In genomic region chr14:71331393-71331792, GRCh38 we compare ENCODE assay signal across 23 cellular contexts. TPM values are rescaled to one million over a fixed set of nuclear protein-coding genes. Genes with fewer than 3 reads are reported as not detected.
DNase-seq lines count a peak whose midpoint lies in the region; ATAC-seq and TF ChIP-seq lines count a peak whose summit lies in the region.
"Had no signal": no experiment of that assay in that cellular context is flagged by ENCODE, and none has a peak within 500 bp of the region (broad histone marks: within the 10 kb centered on the region; RNA-seq: fewer than 3 reads in every experiment).

No MANE protein-coding gene starts in this region.

- H4K20me1 ChIP-seq in mammary epithelial cell (ENCODE audit: insufficient read depth, low read length): no peaks in the 10 kb centered on the region

- in situ Hi-C loops in mammary epithelial cell (cut with MboI; ENCODE audit: low sequenced_read_pairs in 2 of 2): no loop called here

- H2AFZ ChIP-seq in mammary epithelial cell (ENCODE audit: low read depth, low read length): peak overlapping the region; percentile 30

- H3K27me3 Mint-ChIP-seq in activated T-helper 1 cell treated with anti-CD3 and anti-CD28 coated beads, Interleukin-12 subunit alpha, Interleukin-12 subunit beta, Interleukin-2, Interleukin-4 antibody, amounts not matched to agents 30 ng/mL and 10 ng/mL and 1 ng/mL, durations not matched to agents 14 hours and 24 hours and 36 hours (ENCODE audit: insufficient read depth): no peaks in the 10 kb centered on the region
- no peaks in the 10 kb centered on the region for H3K27me3 Mint-ChIP-seq in memory B cell
- H3K27me3 Mint-ChIP-seq: activated B cell treated with CpG ODN at 0.5 μM for 24 hours; CD4-positive, alpha-beta memory T cell had no signal

- H3K79me2 ChIP-seq in mammary epithelial cell (ENCODE audit: insufficient read depth, low read length): peaks cover 97% of the 10 kb centered on the region

- H3K4me3 ChIP-seq in mammary epithelial cell (replicated peaks in 1 of 3; ENCODE audit: insufficient read depth in 1 of 3, low read depth in 2 of 3, low read length in 3 of 3) (no peak overlapping the region), breast epithelium (no peak overlapping the region), thoracic aorta (peak overlapping the region; percentile 4), vagina (no peak overlapping the region)
- H3K4me3 ChIP-seq: gastrocnemius medialis, lung, testis had no signal

- no peak for ATAC-seq in memory B cell (ENCODE audit: low read depth)
- ATAC-seq in thoracic aorta (ENCODE audit: insufficient number of reproducible peaks, low FRiP score, low read depth): no peak
- no peak for ATAC-seq in HG03571 (IDR thresholded peaks at IDR 0.05; ENCODE audit: unreplicated experiment)
- ATAC-seq: gastrocnemius medialis, HepG2 had no signal

- TF ChIP-seq CTCF in mammary epithelial cell (conservative IDR thresholded peaks at IDR 0.05 in 1 of 2, IDR thresholded peaks at IDR 0.05 in 1 of 2; ENCODE audit: extremely low read depth in 1 of 2, insufficient read depth in 1 of 2, low read depth in 1 of 2, low read length in 2 of 2) (no peak), breast epithelium (IDR thresholded peaks at IDR 0.05) (no peak), thoracic aorta (IDR thresholded peaks at IDR 0.05) (no peak), vagina (IDR thresholded peaks at IDR 0.05) (no peak)

- H3K4me1 Mint-ChIP-seq in activated T-helper 1 cell treated with anti-CD3 and anti-CD28 coated beads, Interleukin-12 subunit alpha, Interleukin-12 subunit beta, Interleukin-2, Interleukin-4 antibody, amounts not matched to agents 30 ng/mL and 10 ng/mL and 1 ng/mL, durations not matched to agents 14 hours and 24 hours and 36 hours (ENCODE audit: low read depth): peaks cover 72% of the 10 kb centered on the region
- peaks cover 45% of the 10 kb centered on the region for H3K4me1 Mint-ChIP-seq in memory B cell

- H3K36me3 Mint-ChIP-seq in activated T-helper 1 cell treated with anti-CD3 and anti-CD28 coated beads, Interleukin-12 subunit alpha, Interleukin-12 subunit beta, Interleukin-2, Interleukin-4 antibody, amounts not matched to agents 30 ng/mL and 10 ng/mL and 1 ng/mL, durations not matched to agents 14 hours and 24 hours and 36 hours (ENCODE audit: low read depth): peaks cover 44% of the 10 kb centered on the region
- peaks cover 8% of the 10 kb centered on the region for H3K36me3 Mint-ChIP-seq in memory B cell

- DNase-seq in mammary epithelial cell: no peak
- no peak for DNase-seq in breast epithelium (ENCODE audit: low spot score in 2 of 2)
- DNase-seq in activated T-helper 1 cell treated with anti-CD3 and anti-CD28 coated beads, Interleukin-12 subunit alpha, Interleukin-12 subunit beta, Interleukin-2, Interleukin-4 antibody, amounts not matched to agents 30 ng/mL and 10 ng/mL and 1 ng/mL, durations not matched to agents 14 hours and 24 hours and 36 hours (ENCODE audit: low spot score): no peak
- DNase-seq in memory B cell (ENCODE audit: low spot score in 2 of 2): no peak
- no peak for DNase-seq in thoracic aorta (ENCODE audit: low spot score)
- no peak for DNase-seq in GM03348 (ENCODE audit: low spot score)
- DNase-seq in vagina (ENCODE audit: extremely low spot score in 2 of 2): no peak
- DNase-seq: ACHN; activated B cell treated with CpG ODN at 0.5 μM for 24 hours; activated gamma-delta T cell; amniotic stem cell; CD4-positive, alpha-beta memory T cell; erythroblast; gastrocnemius medialis; hypothalamus; NCI-H1417; NCI-H2107; NCI-H510A; stimulated activated CD8-positive, alpha-beta memory T cell treated with anti-CD3 and anti-CD28 coated beads, Interleukin-4, amount 100 ng/mL, for 48 hours; testis had no signal

- H3K9me3 Mint-ChIP-seq in activated T-helper 1 cell treated with anti-CD3 and anti-CD28 coated beads, Interleukin-12 subunit alpha, Interleukin-12 subunit beta, Interleukin-2, Interleukin-4 antibody, amounts not matched to agents 30 ng/mL and 10 ng/mL and 1 ng/mL, durations not matched to agents 14 hours and 24 hours and 36 hours: peaks cover 9% of the 10 kb centered on the region
- H3K9me3 Mint-ChIP-seq in memory B cell: no peaks in the 10 kb centered on the region
- H3K9me3 Mint-ChIP-seq: activated B cell treated with CpG ODN at 0.5 μM for 24 hours had no signal

- H3K27me3 ChIP-seq in mammary epithelial cell (ENCODE audit: insufficient read depth, low read length) (no peaks in the 10 kb centered on the region), breast epithelium (no peaks in the 10 kb centered on the region), thoracic aorta (replicated peaks; ENCODE audit: insufficient read depth) (no peaks in the 10 kb centered on the region), vagina (no peaks in the 10 kb centered on the region)
- H3K27me3 ChIP-seq: gastrocnemius medialis, testis had no signal

- dilution Hi-C loops in mammary epithelial cell (cut with HindIII; ENCODE audit: low sequenced_read_pairs): no loop called here

- no peak overlapping the region for H3K9ac ChIP-seq in mammary epithelial cell (ENCODE audit: insufficient read depth, low read length)

- CTCF ChIA-PET in mammary epithelial cell (lab: Charles Lee; ENCODE audit: low non-redundant PET): no interaction called here

- WGBS in mammary epithelial cell (ENCODE audit: low coverage, missing lambda C conversion rate): 63% methylated on average over 3 of the region's 3 CpGs

- intact Hi-C loops in mammary epithelial cell (cut with micrococcal nuclease) (no loop called here), breast epithelium (cut with DNase I; ENCODE audit: low total_unique reads) (no loop called here), vagina (cut with DNase I) (no loop called here)
- intact Hi-C loops in activated T-helper 1 cell treated with anti-CD3 and anti-CD28 coated beads, Interleukin-12 subunit alpha, Interleukin-12 subunit beta, Interleukin-2, Interleukin-4 antibody, amounts not matched to agents 30 ng/mL and 10 ng/mL and 1 ng/mL, durations not matched to agents 14 hours and 24 hours and 36 hours (cut with micrococcal nuclease): loop anchor here (1.0 to 2.0 kb wide), 2 partner anchors 80 to 635 kb away; no protein-coding TSS in a partner anchor

- TF ChIP-seq POLR2A in breast epithelium (IDR thresholded peaks at IDR 0.05) (no peak), vagina (IDR thresholded peaks at IDR 0.05) (no peak)

- H3K36me3 ChIP-seq in mammary epithelial cell (ENCODE audit: insufficient read depth, low read length) (no peaks in the 10 kb centered on the region), breast epithelium (no peaks in the 10 kb centered on the region), thoracic aorta (no peaks in the 10 kb centered on the region), vagina (no peaks in the 10 kb centered on the region)
- H3K36me3 ChIP-seq: gastrocnemius medialis had no signal

- no peaks in the 10 kb centered on the region for H3K9me3 ChIP-seq in mammary epithelial cell (replicated peaks; ENCODE audit: insufficient read depth, low read length)
- no peaks in the 10 kb centered on the region for H3K9me3 ChIP-seq in breast epithelium
- no peaks in the 10 kb centered on the region for H3K9me3 ChIP-seq in thoracic aorta
- no peaks in the 10 kb centered on the region for H3K9me3 ChIP-seq in vagina
- H3K9me3 ChIP-seq: gastrocnemius medialis, testis had no signal

- no peaks in the 10 kb centered on the region for H3K4me1 ChIP-seq in mammary epithelial cell (ENCODE audit: insufficient read depth, low read length)
- no peaks in the 10 kb centered on the region for H3K4me1 ChIP-seq in breast epithelium
- peaks cover 8 to 23% of the 10 kb centered on the region in 2 donors for H3K4me1 ChIP-seq in thoracic aorta (ENCODE audit: control insufficient read depth in 1 of 2, low read depth in 2 of 2)
- H3K4me1 ChIP-seq in vagina: no peaks in the 10 kb centered on the region

- BruUV-seq in mammary epithelial cell (replicated peaks; lab: Mats Ljungman, UMichigan): no TSS peak

- H3K4me2 ChIP-seq in mammary epithelial cell (ENCODE audit: insufficient read depth, low read depth, low read length): peak overlapping the region; percentile 35

- no peak overlapping the region for H3K27ac ChIP-seq in mammary epithelial cell (ENCODE audit: insufficient read depth, low read depth, low read length)
- no peak overlapping the region for H3K27ac ChIP-seq in breast epithelium
- H3K27ac ChIP-seq in thoracic aorta: no peak overlapping the region
- no peak overlapping the region for H3K27ac ChIP-seq in vagina
- H3K27ac ChIP-seq: gastrocnemius medialis, testis had no signal

- H3K4me3 Mint-ChIP-seq in activated T-helper 1 cell treated with anti-CD3 and anti-CD28 coated beads, Interleukin-12 subunit alpha, Interleukin-12 subunit beta, Interleukin-2, Interleukin-4 antibody, amounts not matched to agents 30 ng/mL and 10 ng/mL and 1 ng/mL, durations not matched to agents 14 hours and 24 hours and 36 hours: peak overlapping the region; percentile 42
- no peak overlapping the region for H3K4me3 Mint-ChIP-seq in memory B cell
- H3K4me3 Mint-ChIP-seq: activated B cell treated with CpG ODN at 0.5 μM for 24 hours had no signal

- peak overlapping the region; percentile 89 for H3K27ac Mint-ChIP-seq in activated T-helper 1 cell treated with anti-CD3 and anti-CD28 coated beads, Interleukin-12 subunit alpha, Interleukin-12 subunit beta, Interleukin-2, Interleukin-4 antibody, amounts not matched to agents 30 ng/mL and 10 ng/mL and 1 ng/mL, durations not matched to agents 14 hours and 24 hours and 36 hours
- peak overlapping the region; percentile 50 for H3K27ac Mint-ChIP-seq in memory B cell
- H3K27ac Mint-ChIP-seq: activated B cell treated with CpG ODN at 0.5 μM for 24 hours; CD4-positive, alpha-beta memory T cell had no signal

RNA-seq across cellular contexts. Expression of gene SIPA1L1, which starts 11.1 kb away (rescaled TPM):
- total RNA-seq in mammary epithelial cell (100 to 1,000 TPM in 1 of 2 donors, 10 to 100 TPM in 1; 68.1 to 101 TPM), breast epithelium (10 to 100 TPM; 15.4 to 65.9 (median 39.7) TPM), thoracic aorta (10 to 100 TPM; 43.5 to 58.0 TPM), vagina (18.7 TPM)
- polyA plus RNA-seq in mammary epithelial cell: 27.3 TPM
- polyA minus RNA-seq in mammary epithelial cell: 77.4 TPM
- total RNA-seq in activated T-helper 1 cell treated with anti-CD3 and anti-CD28 coated beads, Interleukin-12 subunit alpha, Interleukin-12 subunit beta, Interleukin-2, Interleukin-4 antibody, amounts not matched to agents 30 ng/mL and 10 ng/mL and 1 ng/mL, durations not matched to agents 14 hours and 24 hours and 36 hours: 98.0 and 98.9 TPM in 2 replicates
